In the genomic region with DNA sequence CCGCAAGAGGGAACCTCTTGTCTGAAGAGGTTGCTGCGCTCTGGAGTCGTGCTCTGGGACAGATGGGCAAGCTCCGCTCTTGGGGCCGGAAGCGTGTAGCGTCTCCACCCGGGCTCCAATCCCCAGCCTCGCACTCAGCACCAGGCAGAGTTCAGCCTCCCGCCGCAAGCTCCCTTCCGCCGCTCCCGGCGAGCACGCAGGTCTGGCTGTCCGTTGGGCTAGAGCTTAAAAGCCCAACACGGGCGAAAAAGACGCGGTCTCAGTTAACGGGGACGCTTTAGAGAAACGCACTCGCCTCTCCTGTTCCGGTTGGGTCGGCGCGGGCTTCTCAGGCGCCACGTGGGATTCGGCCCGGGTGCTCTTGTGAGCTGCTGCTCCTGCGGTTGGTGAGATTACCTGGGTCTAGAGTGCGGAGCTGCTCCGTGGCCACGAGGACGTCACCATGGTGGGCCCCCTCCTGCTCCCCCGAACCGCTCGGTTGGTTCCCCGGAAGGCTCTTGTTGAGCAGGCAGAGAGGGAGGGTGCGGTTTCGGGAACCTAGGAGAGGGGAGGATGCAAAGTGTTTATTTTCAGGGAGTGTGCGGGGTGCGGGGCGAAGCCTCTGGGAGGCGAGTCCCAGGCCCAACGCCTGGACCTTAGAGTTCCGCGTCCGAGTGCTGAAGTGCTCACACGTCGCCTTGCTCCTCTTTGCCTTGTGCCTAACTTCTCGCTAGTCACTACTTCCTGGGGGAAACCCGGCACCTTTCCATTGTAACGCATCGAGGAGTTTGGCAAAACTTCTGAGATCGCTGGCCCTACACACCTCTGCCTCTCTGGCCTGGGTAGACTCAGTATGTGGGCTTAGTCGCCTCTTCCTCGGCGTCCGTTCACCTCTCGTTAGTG, we compare ENCODE assay signal across 1 cellular context.
TF ChIP-seq lines count a peak whose summit lies in the region.

A gene (plus strand): TSS at position 331 of the 882 bp plus-strand sequence. CDS start 112 bp downstream, at position 443.

TF ChIP-seq in HepG2, 621 proteins besides CTCF, POLR2A, EP300 and RAD21 (continued from another document and continues in another):
- TF ChIP-seq, protein P1, sequence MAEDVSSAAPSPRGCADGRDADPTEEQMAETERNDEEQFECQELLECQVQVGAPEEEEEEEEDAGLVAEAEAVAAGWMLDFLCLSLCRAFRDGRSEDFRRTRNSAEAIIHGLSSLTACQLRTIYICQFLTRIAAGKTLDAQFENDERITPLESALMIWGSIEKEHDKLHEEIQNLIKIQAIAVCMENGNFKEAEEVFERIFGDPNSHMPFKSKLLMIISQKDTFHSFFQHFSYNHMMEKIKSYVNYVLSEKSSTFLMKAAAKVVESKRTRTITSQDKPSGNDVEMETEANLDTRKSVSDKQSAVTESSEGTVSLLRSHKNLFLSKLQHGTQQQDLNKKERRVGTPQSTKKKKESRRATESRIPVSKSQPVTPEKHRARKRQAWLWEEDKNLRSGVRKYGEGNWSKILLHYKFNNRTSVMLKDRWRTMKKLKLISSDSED (CRISPR knock-in tag; IDR thresholded peaks at IDR 0.05): 0 out of 2 replicates have a peak, but pooled peaks have one; percentile 57
- TF ChIP-seq, protein P2, sequence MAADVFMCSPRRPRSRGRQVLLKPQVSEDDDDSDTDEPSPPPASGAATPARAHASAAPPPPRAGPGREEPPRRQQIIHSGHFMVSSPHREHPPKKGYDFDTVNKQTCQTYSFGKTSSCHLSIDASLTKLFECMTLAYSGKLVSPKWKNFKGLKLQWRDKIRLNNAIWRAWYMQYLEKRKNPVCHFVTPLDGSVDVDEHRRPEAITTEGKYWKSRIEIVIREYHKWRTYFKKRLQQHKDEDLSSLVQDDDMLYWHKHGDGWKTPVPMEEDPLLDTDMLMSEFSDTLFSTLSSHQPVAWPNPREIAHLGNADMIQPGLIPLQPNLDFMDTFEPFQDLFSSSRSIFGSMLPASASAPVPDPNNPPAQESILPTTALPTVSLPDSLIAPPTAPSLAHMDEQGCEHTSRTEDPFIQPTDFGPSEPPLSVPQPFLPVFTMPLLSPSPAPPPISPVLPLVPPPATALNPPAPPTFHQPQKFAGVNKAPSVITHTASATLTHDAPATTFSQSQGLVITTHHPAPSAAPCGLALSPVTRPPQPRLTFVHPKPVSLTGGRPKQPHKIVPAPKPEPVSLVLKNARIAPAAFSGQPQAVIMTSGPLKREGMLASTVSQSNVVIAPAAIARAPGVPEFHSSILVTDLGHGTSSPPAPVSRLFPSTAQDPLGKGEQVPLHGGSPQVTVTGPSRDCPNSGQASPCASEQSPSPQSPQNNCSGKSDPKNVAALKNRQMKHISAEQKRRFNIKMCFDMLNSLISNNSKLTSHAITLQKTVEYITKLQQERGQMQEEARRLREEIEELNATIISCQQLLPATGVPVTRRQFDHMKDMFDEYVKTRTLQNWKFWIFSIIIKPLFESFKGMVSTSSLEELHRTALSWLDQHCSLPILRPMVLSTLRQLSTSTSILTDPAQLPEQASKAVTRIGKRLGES (CRISPR knock-in tag; IDR thresholded peaks at IDR 0.05; ENCODE audit: borderline replicate concordance): peak; percentile 14
- TF ChIP-seq NR3C1 (CRISPR knock-in tag; IDR thresholded peaks at IDR 0.05) (no peak), SRSF1 (optimal IDR thresholded peaks at IDR 0.05; ENCODE audit: low read depth, low read length) (peak; percentile 96), KDM3A (CRISPR knock-in tag; IDR thresholded peaks at IDR 0.05; ENCODE audit: low read depth) (peak; percentile 96), CHCHD3 (CRISPR knock-in tag; IDR thresholded peaks at IDR 0.05) (no peak), SATB2 (CRISPR knock-in tag; IDR thresholded peaks at IDR 0.05) (peak; percentile 64; the same call in 1 of the 2 replicates), ZNF577 (CRISPR knock-in tag; IDR thresholded peaks at IDR 0.05; ENCODE audit: borderline replicate concordance, low read depth) (no peak), SOX5 (CRISPR knock-in tag; IDR thresholded peaks at IDR 0.05; ENCODE audit: borderline replicate concordance) (peak; percentile 63), ZFAT (CRISPR knock-in tag; conservative IDR thresholded peaks at IDR 0.05) (peak; percentile 64; the same call in 1 of the 2 replicates), PITX1 (CRISPR knock-in tag; IDR thresholded peaks at IDR 0.05) (peak; percentile 91), XRCC5 (optimal IDR thresholded peaks at IDR 0.05; ENCODE audit: low read length) (peak; percentile 93), PCBP2 (optimal IDR thresholded peaks at IDR 0.05; ENCODE audit: low read depth, low read length, poor library complexity, severe bottlenecking) (no peak), ZNF138 (CRISPR knock-in tag; IDR thresholded peaks at IDR 0.05; ENCODE audit: low read depth) (peak; percentile 91), HOXA5 (CRISPR knock-in tag; IDR thresholded peaks at IDR 0.05) (peak; percentile 97), REL (CRISPR knock-in tag; conservative IDR thresholded peaks at IDR 0.05) (0 out of 2 replicates have a peak, but pooled peaks have one; percentile 70), SALL2 (CRISPR knock-in tag; IDR thresholded peaks at IDR 0.05) (peak; percentile 90), ZNF792 (CRISPR knock-in tag; IDR thresholded peaks at IDR 0.05) (peak; percentile 96), RBM22 (optimal IDR thresholded peaks at IDR 0.05; ENCODE audit: low read length) (peak; percentile 50), MAFG (CRISPR knock-in tag; IDR thresholded peaks at IDR 0.05) (no peak), MBD4 (IDR thresholded peaks at IDR 0.05; ENCODE audit: borderline replicate concordance, low read length) (no peak), ZMAT3 (CRISPR knock-in tag; conservative IDR thresholded peaks at IDR 0.05) (peak; percentile 92), ZNF773 (CRISPR knock-in tag; IDR thresholded peaks at IDR 0.05; ENCODE audit: borderline replicate concordance) (peak; percentile 41; the same call in 1 of the 2 replicates), ZZZ3 (CRISPR knock-in tag; IDR thresholded peaks at IDR 0.05; ENCODE audit: borderline replicate concordance) (peak; percentile 93; the same call in 1 of the 2 replicates), BRCA1 (CRISPR knock-in tag; IDR thresholded peaks at IDR 0.05) (peak; percentile 83), ZNF891 (CRISPR knock-in tag; IDR thresholded peaks at IDR 0.05) (peak; percentile 97), ARID2 (CRISPR knock-in tag; IDR thresholded peaks at IDR 0.05; ENCODE audit: borderline replicate concordance) (peak; percentile 64; the same call in 1 of the 2 replicates), ZNF598 (CRISPR knock-in tag; IDR thresholded peaks at IDR 0.05; ENCODE audit: borderline replicate concordance) (peak; percentile 71; the same call in 1 of the 2 replicates), ZNF749 (CRISPR knock-in tag; IDR thresholded peaks at IDR 0.05; ENCODE audit: borderline replicate concordance) (no peak)
- TF ChIP-seq, protein P3, sequence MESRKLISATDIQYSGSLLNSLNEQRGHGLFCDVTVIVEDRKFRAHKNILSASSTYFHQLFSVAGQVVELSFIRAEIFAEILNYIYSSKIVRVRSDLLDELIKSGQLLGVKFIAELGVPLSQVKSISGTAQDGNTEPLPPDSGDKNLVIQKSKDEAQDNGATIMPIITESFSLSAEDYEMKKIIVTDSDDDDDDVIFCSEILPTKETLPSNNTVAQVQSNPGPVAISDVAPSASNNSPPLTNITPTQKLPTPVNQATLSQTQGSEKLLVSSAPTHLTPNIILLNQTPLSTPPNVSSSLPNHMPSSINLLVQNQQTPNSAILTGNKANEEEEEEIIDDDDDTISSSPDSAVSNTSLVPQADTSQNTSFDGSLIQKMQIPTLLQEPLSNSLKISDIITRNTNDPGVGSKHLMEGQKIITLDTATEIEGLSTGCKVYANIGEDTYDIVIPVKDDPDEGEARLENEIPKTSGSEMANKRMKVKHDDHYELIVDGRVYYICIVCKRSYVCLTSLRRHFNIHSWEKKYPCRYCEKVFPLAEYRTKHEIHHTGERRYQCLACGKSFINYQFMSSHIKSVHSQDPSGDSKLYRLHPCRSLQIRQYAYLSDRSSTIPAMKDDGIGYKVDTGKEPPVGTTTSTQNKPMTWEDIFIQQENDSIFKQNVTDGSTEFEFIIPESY (CRISPR knock-in tag; IDR thresholded peaks at IDR 0.05): peak; percentile 78
- TF ChIP-seq, protein P4, sequence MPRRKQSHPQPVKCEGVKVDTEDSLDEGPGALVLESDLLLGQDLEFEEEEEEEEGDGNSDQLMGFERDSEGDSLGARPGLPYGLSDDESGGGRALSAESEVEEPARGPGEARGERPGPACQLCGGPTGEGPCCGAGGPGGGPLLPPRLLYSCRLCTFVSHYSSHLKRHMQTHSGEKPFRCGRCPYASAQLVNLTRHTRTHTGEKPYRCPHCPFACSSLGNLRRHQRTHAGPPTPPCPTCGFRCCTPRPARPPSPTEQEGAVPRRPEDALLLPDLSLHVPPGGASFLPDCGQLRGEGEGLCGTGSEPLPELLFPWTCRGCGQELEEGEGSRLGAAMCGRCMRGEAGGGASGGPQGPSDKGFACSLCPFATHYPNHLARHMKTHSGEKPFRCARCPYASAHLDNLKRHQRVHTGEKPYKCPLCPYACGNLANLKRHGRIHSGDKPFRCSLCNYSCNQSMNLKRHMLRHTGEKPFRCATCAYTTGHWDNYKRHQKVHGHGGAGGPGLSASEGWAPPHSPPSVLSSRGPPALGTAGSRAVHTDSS (CRISPR knock-in tag; conservative IDR thresholded peaks at IDR 0.05): 0 out of 2 replicates have a peak, but pooled peaks have one; percentile 47
- TF ChIP-seq, protein P5, sequence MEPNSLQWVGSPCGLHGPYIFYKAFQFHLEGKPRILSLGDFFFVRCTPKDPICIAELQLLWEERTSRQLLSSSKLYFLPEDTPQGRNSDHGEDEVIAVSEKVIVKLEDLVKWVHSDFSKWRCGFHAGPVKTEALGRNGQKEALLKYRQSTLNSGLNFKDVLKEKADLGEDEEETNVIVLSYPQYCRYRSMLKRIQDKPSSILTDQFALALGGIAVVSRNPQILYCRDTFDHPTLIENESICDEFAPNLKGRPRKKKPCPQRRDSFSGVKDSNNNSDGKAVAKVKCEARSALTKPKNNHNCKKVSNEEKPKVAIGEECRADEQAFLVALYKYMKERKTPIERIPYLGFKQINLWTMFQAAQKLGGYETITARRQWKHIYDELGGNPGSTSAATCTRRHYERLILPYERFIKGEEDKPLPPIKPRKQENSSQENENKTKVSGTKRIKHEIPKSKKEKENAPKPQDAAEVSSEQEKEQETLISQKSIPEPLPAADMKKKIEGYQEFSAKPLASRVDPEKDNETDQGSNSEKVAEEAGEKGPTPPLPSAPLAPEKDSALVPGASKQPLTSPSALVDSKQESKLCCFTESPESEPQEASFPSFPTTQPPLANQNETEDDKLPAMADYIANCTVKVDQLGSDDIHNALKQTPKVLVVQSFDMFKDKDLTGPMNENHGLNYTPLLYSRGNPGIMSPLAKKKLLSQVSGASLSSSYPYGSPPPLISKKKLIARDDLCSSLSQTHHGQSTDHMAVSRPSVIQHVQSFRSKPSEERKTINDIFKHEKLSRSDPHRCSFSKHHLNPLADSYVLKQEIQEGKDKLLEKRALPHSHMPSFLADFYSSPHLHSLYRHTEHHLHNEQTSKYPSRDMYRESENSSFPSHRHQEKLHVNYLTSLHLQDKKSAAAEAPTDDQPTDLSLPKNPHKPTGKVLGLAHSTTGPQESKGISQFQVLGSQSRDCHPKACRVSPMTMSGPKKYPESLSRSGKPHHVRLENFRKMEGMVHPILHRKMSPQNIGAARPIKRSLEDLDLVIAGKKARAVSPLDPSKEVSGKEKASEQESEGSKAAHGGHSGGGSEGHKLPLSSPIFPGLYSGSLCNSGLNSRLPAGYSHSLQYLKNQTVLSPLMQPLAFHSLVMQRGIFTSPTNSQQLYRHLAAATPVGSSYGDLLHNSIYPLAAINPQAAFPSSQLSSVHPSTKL (CRISPR knock-in tag; IDR thresholded peaks at IDR 0.05): peak; percentile 81
- TF ChIP-seq, protein P6, sequence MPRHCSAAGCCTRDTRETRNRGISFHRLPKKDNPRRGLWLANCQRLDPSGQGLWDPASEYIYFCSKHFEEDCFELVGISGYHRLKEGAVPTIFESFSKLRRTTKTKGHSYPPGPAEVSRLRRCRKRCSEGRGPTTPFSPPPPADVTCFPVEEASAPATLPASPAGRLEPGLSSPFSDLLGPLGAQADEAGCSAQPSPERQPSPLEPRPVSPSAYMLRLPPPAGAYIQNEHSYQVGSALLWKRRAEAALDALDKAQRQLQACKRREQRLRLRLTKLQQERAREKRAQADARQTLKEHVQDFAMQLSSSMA (CRISPR knock-in tag; IDR thresholded peaks at IDR 0.05): peak; percentile 77; the same call in 1 of the 2 replicates
- TF ChIP-seq, protein P7, sequence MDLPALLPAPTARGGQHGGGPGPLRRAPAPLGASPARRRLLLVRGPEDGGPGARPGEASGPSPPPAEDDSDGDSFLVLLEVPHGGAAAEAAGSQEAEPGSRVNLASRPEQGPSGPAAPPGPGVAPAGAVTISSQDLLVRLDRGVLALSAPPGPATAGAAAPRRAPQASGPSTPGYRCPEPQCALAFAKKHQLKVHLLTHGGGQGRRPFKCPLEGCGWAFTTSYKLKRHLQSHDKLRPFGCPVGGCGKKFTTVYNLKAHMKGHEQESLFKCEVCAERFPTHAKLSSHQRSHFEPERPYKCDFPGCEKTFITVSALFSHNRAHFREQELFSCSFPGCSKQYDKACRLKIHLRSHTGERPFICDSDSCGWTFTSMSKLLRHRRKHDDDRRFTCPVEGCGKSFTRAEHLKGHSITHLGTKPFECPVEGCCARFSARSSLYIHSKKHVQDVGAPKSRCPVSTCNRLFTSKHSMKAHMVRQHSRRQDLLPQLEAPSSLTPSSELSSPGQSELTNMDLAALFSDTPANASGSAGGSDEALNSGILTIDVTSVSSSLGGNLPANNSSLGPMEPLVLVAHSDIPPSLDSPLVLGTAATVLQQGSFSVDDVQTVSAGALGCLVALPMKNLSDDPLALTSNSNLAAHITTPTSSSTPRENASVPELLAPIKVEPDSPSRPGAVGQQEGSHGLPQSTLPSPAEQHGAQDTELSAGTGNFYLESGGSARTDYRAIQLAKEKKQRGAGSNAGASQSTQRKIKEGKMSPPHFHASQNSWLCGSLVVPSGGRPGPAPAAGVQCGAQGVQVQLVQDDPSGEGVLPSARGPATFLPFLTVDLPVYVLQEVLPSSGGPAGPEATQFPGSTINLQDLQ (CRISPR knock-in tag; IDR thresholded peaks at IDR 0.05): peak; percentile 96
- TF ChIP-seq, protein P8, sequence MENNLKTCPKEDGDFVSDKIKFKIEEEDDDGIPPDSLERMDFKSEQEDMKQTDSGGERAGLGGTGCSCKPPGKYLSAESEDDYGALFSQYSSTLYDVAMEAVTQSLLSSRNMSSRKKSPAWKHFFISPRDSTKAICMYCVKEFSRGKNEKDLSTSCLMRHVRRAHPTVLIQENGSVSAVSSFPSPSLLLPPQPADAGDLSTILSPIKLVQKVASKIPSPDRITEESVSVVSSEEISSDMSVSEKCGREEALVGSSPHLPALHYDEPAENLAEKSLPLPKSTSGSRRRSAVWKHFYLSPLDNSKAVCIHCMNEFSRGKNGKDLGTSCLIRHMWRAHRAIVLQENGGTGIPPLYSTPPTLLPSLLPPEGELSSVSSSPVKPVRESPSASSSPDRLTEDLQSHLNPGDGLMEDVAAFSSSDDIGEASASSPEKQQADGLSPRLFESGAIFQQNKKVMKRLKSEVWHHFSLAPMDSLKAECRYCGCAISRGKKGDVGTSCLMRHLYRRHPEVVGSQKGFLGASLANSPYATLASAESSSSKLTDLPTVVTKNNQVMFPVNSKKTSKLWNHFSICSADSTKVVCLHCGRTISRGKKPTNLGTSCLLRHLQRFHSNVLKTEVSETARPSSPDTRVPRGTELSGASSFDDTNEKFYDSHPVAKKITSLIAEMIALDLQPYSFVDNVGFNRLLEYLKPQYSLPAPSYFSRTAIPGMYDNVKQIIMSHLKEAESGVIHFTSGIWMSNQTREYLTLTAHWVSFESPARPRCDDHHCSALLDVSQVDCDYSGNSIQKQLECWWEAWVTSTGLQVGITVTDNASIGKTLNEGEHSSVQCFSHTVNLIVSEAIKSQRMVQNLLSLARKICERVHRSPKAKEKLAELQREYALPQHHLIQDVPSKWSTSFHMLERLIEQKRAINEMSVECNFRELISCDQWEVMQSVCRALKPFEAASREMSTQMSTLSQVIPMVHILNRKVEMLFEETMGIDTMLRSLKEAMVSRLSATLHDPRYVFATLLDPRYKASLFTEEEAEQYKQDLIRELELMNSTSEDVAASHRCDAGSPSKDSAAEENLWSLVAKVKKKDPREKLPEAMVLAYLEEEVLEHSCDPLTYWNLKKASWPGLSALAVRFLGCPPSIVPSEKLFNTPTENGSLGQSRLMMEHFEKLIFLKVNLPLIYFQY (CRISPR knock-in tag; IDR thresholded peaks at IDR 0.05; ENCODE audit: borderline replicate concordance): peak; percentile 93
